In the genomic region with DNA sequence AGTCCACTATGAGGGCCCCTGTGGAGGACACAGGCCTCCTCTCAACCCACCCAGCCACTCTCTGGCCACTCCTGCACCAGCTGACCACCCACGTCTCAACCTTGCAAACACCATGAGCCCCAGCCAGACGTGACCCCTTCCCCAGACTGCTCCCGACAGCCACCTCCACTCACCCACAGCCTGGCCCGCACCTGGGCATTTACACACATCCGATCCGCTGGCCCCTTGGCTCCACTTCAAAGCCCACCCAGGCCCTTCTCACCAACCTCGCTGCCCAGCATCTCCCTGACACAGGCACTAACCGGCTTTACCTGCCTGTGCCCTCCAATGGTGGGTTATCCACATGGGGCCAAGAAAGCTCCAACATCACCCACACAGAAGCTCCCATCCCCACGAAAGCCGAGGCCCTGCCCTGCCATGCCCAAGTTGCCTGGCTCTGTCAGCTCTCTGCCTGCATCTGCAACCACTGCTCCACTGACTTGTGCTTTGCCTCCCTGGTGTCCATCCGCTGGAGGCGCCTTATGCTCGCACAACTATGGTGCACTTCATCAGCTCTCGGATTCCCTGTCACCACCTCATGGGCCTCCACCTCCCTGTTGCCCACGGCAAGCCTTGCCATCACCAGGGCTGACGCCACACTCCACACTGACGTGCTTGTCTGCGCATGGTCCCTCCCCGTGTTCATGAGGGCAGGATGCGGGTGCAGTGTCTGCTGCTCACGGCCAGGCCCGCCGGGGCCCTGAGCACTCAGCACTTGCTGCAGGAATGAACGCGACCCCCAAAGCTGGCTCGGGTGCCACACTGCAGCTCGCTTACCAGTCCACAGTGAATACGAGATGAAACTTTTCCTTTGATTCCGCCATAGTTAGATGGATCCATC, we compare ENCODE assay signal across 2 cellular contexts.
TF ChIP-seq lines count a peak whose summit lies in the region.

No MANE protein-coding gene starts in this region.

TF ChIP-seq in GM12891, 5 proteins besides CTCF, POLR2A, EP300 and RAD21:
- TF ChIP-seq POU2F2 (IDR thresholded peaks at IDR 0.05; ENCODE audit: low read depth, low read length) = no peak
- TF ChIP-seq TAF1 (IDR thresholded peaks at IDR 0.05; ENCODE audit: low read depth, low read length) = no peak
- no peak for TF ChIP-seq PAX5 (IDR thresholded peaks at IDR 0.05; ENCODE audit: insufficient read depth, low read length, severe bottlenecking)
- TF ChIP-seq SPI1 (IDR thresholded peaks at IDR 0.05; ENCODE audit: low read depth, low read length) = no peak
- TF ChIP-seq POLR2AphosphoS5 (IDR thresholded peaks at IDR 0.05; ENCODE audit: low read depth, low read length) = no peak

TF ChIP-seq in H1, 55 proteins besides CTCF, POLR2A, EP300 and RAD21:
- TF ChIP-seq POLR2AphosphoS5 (IDR thresholded peaks at IDR 0.05; ENCODE audit: low read depth, low read length) = no peak
- TF ChIP-seq SP2 (IDR thresholded peaks at IDR 0.05; ENCODE audit: low read length) = no peak
- TF ChIP-seq TEAD4 (IDR thresholded peaks at IDR 0.05; ENCODE audit: low read depth, low read length) = no peak
- TF ChIP-seq NRF1 (IDR thresholded peaks at IDR 0.05; ENCODE audit: low read depth, low read length) = no peak
- TF ChIP-seq, protein P1, sequence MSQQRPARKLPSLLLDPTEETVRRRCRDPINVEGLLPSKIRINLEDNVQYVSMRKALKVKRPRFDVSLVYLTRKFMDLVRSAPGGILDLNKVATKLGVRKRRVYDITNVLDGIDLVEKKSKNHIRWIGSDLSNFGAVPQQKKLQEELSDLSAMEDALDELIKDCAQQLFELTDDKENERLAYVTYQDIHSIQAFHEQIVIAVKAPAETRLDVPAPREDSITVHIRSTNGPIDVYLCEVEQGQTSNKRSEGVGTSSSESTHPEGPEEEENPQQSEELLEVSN (IDR thresholded peaks at IDR 0.05) = no peak
- no peak for TF ChIP-seq MAX (IDR thresholded peaks at IDR 0.05)
